In genomic region chr19:4396949-4397783, GRCh38 we compare ENCODE assay signal across 1 cellular context.
TF ChIP-seq lines count a peak whose summit lies in the region.

No MANE protein-coding gene starts in this region.

TF ChIP-seq in IMR-90, 13 proteins besides CTCF, POLR2A, EP300 and RAD21 (continued from another document):
- TF ChIP-seq USF2 (IDR thresholded peaks at IDR 0.05; ENCODE audit: low read depth, low read length) (no peak), SMC3 (IDR thresholded peaks at IDR 0.05; ENCODE audit: low read depth, low read length) (no peak), MAFK (IDR thresholded peaks at IDR 0.05; ENCODE audit: low read depth, low read length) (no peak), CHD1 (IDR thresholded peaks at IDR 0.05; ENCODE audit: low read depth, low read length) (no peak), RCOR1 (IDR thresholded peaks at IDR 0.05; ENCODE audit: insufficient replicate concordance, low read length) (no peak)
